Comparison of ENCODE assay signal across 17 cellular contexts in the genomic region with DNA sequence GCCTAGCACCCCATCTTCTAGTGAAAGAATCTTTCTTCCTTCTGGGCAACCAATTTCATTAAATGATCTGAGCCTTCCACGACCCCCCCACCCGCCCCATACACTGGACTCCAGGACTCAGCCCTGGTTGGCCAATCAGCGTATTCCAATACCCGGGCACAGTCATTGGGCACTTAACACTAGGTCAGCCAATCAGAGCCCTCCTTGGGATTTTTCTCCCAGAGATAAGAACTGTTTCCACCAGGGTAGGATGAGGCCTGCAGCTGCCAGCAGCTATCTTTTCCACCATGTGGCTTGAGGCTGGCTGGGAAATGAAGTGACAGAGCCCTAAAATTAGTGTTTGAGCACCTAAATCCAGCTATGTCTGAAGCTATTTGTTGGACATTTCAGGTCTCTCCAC.
"Had no signal": no experiment of that assay in that cellular context is flagged by ENCODE, and none has a peak within 500 bp of the region (broad histone marks: within the 10 kb centered on the region; RNA-seq: fewer than 3 reads in every experiment).

No MANE protein-coding gene starts in this region.

- ATAC-seq: left lung; natural killer cell treated with Interleukin-12 subunit alpha and Interleukin-12 subunit beta and Interleukin-15 and Interleukin-18, amount 100 ng/mL, for 72 hours; stimulated activated naive B cell treated with anti-CD40 and anti-IgM and Interleukin-4, amounts not matched to agents 10 μg/mL and 1 μg/mL and 100 μg/mL, for 72 hours; T-cell had no signal

- H3K4me1 ChIP-seq: left lung, right atrium auricular region had no signal

- H3K4me3 ChIP-seq: heart right ventricle, left lung, right atrium auricular region, skin epidermis had no signal

- H3K9me3 ChIP-seq: left lung, right atrium auricular region had no signal

- H3K27ac ChIP-seq: epithelial cell of prostate, left lung, skin epidermis had no signal

- DNase-seq: activated CD4-positive, alpha-beta T cell treated with anti-CD3 and anti-CD28 coated beads, Interleukin-2, amount 50 U/mL, for 1 hour; activated naive CD4-positive, alpha-beta T cell treated with Interleukin-2 at 50 U/mL for 16 hours; aorta; cerebellar nuclear complex; dermis blood vessel endothelial cell; heart right ventricle; left lung; mesenchymal stem cell; stimulated activated CD4-positive, alpha-beta T cell treated with anti-CD3 and anti-CD28 coated beads, Interleukin-15, amount 100 ng/mL, for 24 hours; stimulated activated CD4-positive, alpha-beta T cell treated with anti-CD3 and anti-CD28 coated beads, Interleukin-4, amount 100 ng/mL, for 1 hour; stimulated activated naive B cell treated with anti-CD40 and anti-IgM and Interleukin-4, amounts not matched to agents 10 μg/mL and 1 μg/mL and 100 μg/mL, for 72 hours; T-cell; T-helper 9 cell had no signal

- H3K36me3 ChIP-seq: heart right ventricle, left lung, right atrium auricular region had no signal

- H3K27me3 ChIP-seq: left lung, right atrium auricular region had no signal
